Comparison of ENCODE assay signal across 15 cellular contexts in the genomic region with DNA sequence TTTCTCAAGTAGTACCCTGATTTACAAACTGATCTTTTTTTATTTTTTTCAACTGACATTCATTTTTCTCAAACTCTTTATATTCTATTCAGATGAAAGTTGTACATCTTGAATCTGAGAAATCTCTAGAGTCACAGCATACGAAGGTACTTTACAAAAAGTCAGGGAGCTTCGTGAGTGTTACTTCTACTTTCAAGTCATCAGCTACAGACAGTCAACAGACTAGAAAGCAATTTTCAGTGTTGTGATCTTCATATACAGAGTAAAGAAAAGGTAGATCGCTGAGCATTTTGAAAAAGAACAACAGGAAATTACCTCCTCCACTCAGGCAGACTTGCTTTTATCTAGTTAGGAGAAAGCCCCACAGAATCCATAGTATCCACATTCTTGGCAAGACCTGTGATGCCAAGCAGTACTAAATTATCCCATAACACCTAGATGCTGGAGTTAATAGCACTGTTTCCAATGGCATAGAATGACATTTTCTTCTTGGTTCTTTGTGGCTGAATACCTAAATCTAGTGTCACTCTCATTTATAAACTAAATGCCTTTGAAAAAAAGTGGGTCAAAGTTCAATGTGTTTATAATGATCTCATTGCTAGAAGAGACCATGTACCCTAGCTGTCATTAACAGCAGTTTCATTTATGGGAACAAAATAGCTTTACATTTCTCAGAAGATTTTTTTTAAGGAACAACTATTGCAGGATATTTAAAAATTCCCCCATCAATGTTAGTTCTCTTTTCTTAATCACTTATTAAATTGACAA. TPM values are rescaled to one million over a fixed set of nuclear protein-coding genes. Genes with fewer than 3 reads are reported as not detected.
DNase-seq lines count a peak whose midpoint lies in the region; ATAC-seq, FAIRE-seq and TF ChIP-seq lines count a peak whose summit lies in the region.
"Had no signal": no experiment of that assay in that cellular context is flagged by ENCODE, and none has a peak within 500 bp of the region (broad histone marks: within the 10 kb centered on the region; RNA-seq: fewer than 3 reads in every experiment).

No MANE protein-coding gene starts in this region.

- H3K4me3 Mint-ChIP-seq in activated T-cell treated with anti-CD3 and anti-CD28 coated beads, Interleukin-2, amount 50 U/mL, for 4 hours, result peak overlapping the region; percentile 14

- no peaks in the 10 kb centered on the region for H3K9me3 Mint-ChIP-seq in activated T-cell treated with anti-CD3 and anti-CD28 coated beads, Interleukin-2, amount 50 U/mL, for 4 hours

- no peaks in the 10 kb centered on the region for H3K27me3 ChIP-seq in pancreas

- no peak for DNase-seq in activated T-cell treated with anti-CD3 and anti-CD28 coated beads, Interleukin-2, amount 50 U/mL, for 4 hours
- no peak for DNase-seq in activated T-cell treated with anti-CD3 and anti-CD28 coated beads, Interleukin-2, amount 50 U/mL, for 48 hours
- DNase-seq in pancreas (no peak), NOMO-1 treated with dmso at 0.1 percent for 144 hours (lab: John Stamatoyannopoulos, UW; ENCODE audit: unreplicated experiment) (no peak), GF-D8 (lab: John Stamatoyannopoulos, UW) (no peak), COR-L47 (lab: John Stamatoyannopoulos, UW) (no peak)
- DNase-seq: activated gamma-delta T cell, cortex of kidney, Kasumi-1, mucosa of descending colon, NCI-H2171, retina had no signal

- H3K4me1 ChIP-seq in pancreas, result peaks cover 0 to 7% (median 0%) of the 10 kb centered on the region in 3 donors

- WGBS in pancreas, 2 donors, result 72 to 74% methylated on average over 3 of the region's 3 CpGs

- H3K36me3 ChIP-seq in pancreas, result no peaks in the 10 kb centered on the region
- H3K36me3 ChIP-seq: thoracic aorta had no signal

- intact Hi-C loops in pancreas (cut with DNase I), result no loop called here

- peak; percentile 23 for FAIRE-seq in pancreas (lab: Jason Lieb, UNC)

- peaks cover 32% of the 10 kb centered on the region for H3K4me1 Mint-ChIP-seq in activated T-cell treated with anti-CD3 and anti-CD28 coated beads, Interleukin-2, amount 50 U/mL, for 4 hours (ENCODE audit: low read depth)

- TF ChIP-seq CTCF in pancreas (IDR thresholded peaks at IDR 0.05), result no peak

- no peaks in the 10 kb centered on the region for H3K9me3 ChIP-seq in pancreas
- H3K9me3 ChIP-seq: mucosa of descending colon, thoracic aorta had no signal

- H3K27ac ChIP-seq in pancreas, result no peak overlapping the region
- H3K27ac ChIP-seq: thoracic aorta had no signal

- H3K4me3 ChIP-seq in pancreas, result no peak overlapping the region
- H3K4me3 ChIP-seq: mucosa of descending colon, thoracic aorta had no signal

- peak; percentile 87 to 91 for ATAC-seq in activated T-cell treated with anti-CD3 and anti-CD28 coated beads, Interleukin-2, amount 50 U/mL, for 4 hours
- ATAC-seq in GM21381 (IDR thresholded peaks at IDR 0.05; ENCODE audit: unreplicated experiment), result peak; percentile 77
- ATAC-seq in HG03135 (IDR thresholded peaks at IDR 0.05; ENCODE audit: unreplicated experiment), result peak; percentile 55
- peak in 1 of 4 donors; percentile 34 for ATAC-seq in pancreas
- ATAC-seq: mucosa of descending colon had no signal

- H3K36me3 Mint-ChIP-seq in activated T-cell treated with anti-CD3 and anti-CD28 coated beads, Interleukin-2, amount 50 U/mL, for 4 hours (ENCODE audit: insufficient read depth), result no peaks in the 10 kb centered on the region

- peaks cover 3% of the 10 kb centered on the region for H3K27me3 Mint-ChIP-seq in activated T-cell treated with anti-CD3 and anti-CD28 coated beads, Interleukin-2, amount 50 U/mL, for 4 hours (ENCODE audit: low read depth)

RNA-seq across cellular contexts. Expression of a gene that starts 12.0 kb away (rescaled TPM):
- total RNA-seq in activated T-cell treated with anti-CD3 and anti-CD28 coated beads, Interleukin-2, amount 50 U/mL, for 4 hours, result 10 to 100 TPM; 37.2 to 41.4 (median 40.4) TPM
- total RNA-seq in pancreas, result 10 to 100 TPM; 12.4 to 19.7 (median 14.1) TPM
- 1 to 10 TPM; 6.0 to 8.3 TPM for polyA plus RNA-seq in pancreas
